19 cellular contexts compared by ENCODE assay signal in the genomic region with DNA sequence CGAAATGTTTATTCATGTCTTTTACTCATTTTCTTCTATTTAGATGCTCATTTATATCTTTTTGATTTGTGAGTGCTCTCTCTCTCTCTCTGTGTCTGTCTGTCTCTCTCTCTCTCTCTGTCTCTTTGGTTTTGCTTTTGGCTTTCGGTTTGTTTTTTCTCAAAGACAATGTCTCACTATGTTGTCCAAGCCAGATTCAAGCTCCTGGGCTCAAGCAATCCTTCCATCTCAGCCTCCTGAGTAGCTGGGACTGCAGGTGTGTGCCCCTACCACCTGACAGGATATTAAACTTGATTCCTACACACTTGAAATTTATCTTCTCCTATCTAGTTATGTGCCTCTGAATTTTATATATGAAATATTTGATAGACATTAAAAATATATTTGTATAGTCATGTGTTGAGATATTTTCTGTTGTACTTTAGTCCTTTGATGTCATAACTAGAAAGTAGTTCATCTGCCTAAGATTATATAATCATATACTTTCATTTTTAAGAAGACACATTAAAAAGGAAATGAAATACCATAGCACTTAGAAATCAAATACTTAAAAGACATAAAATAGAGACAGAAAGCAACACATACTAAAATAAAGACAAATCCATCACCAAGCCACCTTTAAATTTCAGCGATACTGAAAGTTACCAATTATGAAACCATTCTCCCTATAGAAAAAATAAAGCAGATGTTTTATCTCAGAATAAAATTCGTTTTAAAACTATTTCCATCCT.
DNase-seq lines count a peak whose midpoint lies in the region; ATAC-seq and TF ChIP-seq lines count a peak whose summit lies in the region.
"Had no signal": no experiment of that assay in that cellular context is flagged by ENCODE, and none has a peak within 500 bp of the region (broad histone marks: within the 10 kb centered on the region; RNA-seq: fewer than 3 reads in every experiment).

No MANE protein-coding gene starts in this region.

- H3K9me3 ChIP-seq in thymus (ENCODE audit: control insufficient read depth) = no peaks in the 10 kb centered on the region
- H3K9me3 ChIP-seq: neutrophil, uterus had no signal

- no peak overlapping the region for H3K4me3 ChIP-seq in thymus (ENCODE audit: low read length)
- H3K4me3 ChIP-seq: uterus had no signal

- peak overlapping the region; percentile 73 for H3K27ac ChIP-seq in thymus (ENCODE audit: low read depth)
- H3K27ac ChIP-seq: neutrophil, uterus had no signal

- peak overlapping the region; percentile 49 for H3K4me3 Mint-ChIP-seq in stimulated activated naive CD8-positive, alpha-beta T cell treated with anti-CD3 and anti-CD28 coated beads, Interleukin-15, Interleukin-2, amounts not matched to agents 100 ng/mL and 50 ng/mL, for 24 hours
- H3K4me3 Mint-ChIP-seq in activated T-helper 17 cell treated with anti-CD3 and anti-CD28 coated beads, Interleukin-2, amount 50 U/mL, for 72 hours = peak overlapping the region; percentile 29
- no peak overlapping the region for H3K4me3 Mint-ChIP-seq in WTC11
- H3K4me3 Mint-ChIP-seq: dendritic cell treated with granulocyte-macrophage colony-stimulating factor and Interleukin-4, amounts not matched to agents 40 ng/mL and 50 ng/mL, for 4 days had no signal

- H3K36me3 Mint-ChIP-seq in stimulated activated naive CD8-positive, alpha-beta T cell treated with anti-CD3 and anti-CD28 coated beads, Interleukin-15, Interleukin-2, amounts not matched to agents 100 ng/mL and 50 ng/mL, for 24 hours (ENCODE audit: low read depth) = no peaks in the 10 kb centered on the region
- H3K36me3 Mint-ChIP-seq in activated T-helper 17 cell treated with anti-CD3 and anti-CD28 coated beads, Interleukin-2, amount 50 U/mL, for 72 hours (ENCODE audit: low read depth) = no peaks in the 10 kb centered on the region
- no peaks in the 10 kb centered on the region for H3K36me3 Mint-ChIP-seq in WTC11

- H3K4me1 ChIP-seq in thymus (ENCODE audit: control insufficient read depth, insufficient read depth, low read length) = peaks cover 25% of the 10 kb centered on the region
- H3K4me1 ChIP-seq: uterus had no signal

- CTCF ChIA-PET in WTC11 (lab: Charles Lee) = no interaction called here

- H3K9me3 Mint-ChIP-seq in stimulated activated naive CD8-positive, alpha-beta T cell treated with anti-CD3 and anti-CD28 coated beads, Interleukin-15, Interleukin-2, amounts not matched to agents 100 ng/mL and 50 ng/mL, for 24 hours = no peaks in the 10 kb centered on the region
- H3K9me3 Mint-ChIP-seq in activated T-helper 17 cell treated with anti-CD3 and anti-CD28 coated beads, Interleukin-2, amount 50 U/mL, for 72 hours = no peaks in the 10 kb centered on the region
- H3K9me3 Mint-ChIP-seq in WTC11 = no peaks in the 10 kb centered on the region

- H3K27me3 ChIP-seq in thymus (ENCODE audit: control insufficient read depth, insufficient read depth) = no peaks in the 10 kb centered on the region
- H3K27me3 ChIP-seq: uterus had no signal

- TF ChIP-seq CTCF in WTC11 (IDR thresholded peaks at IDR 0.05) = no peak

- WGBS in thymus = 80% methylated on average over 4 of the region's 4 CpGs

- H3K36me3 ChIP-seq in thymus (ENCODE audit: control insufficient read depth, insufficient read depth) = no peaks in the 10 kb centered on the region
- H3K36me3 ChIP-seq: neutrophil, uterus had no signal

- POLR2A ChIA-PET in WTC11 (lab: Charles Lee) = no interaction called here

- no peak for DNase-seq in stimulated activated naive CD8-positive, alpha-beta T cell treated with anti-CD3 and anti-CD28 coated beads, Interleukin-15, Interleukin-2, amounts not matched to agents 100 U/mL and 50 U/mL, for 24 hours
- no peak for DNase-seq in MV-4-11 (lab: John Stamatoyannopoulos, UW)
- DNase-seq in WTC11 (ENCODE audit: low spot score) = no peak
- DNase-seq in kidney glomerular epithelial cell (lab: John Stamatoyannopoulos, UW) = no peak
- DNase-seq: DMS153; GOT3; IMR-90; mesenchymal stem cell; NCI-H1092 treated with DMSO at 0.1 percent for 48 hours; NCI-H2227 treated with DMSO at 0.1 percent for 48 hours; stimulated activated CD4-positive, alpha-beta T cell treated with anti-CD3 and anti-CD28 coated beads, Interleukin-4, amount 100 ng/mL, for 24 hours; uterus had no signal

- H3K4me1 Mint-ChIP-seq in stimulated activated naive CD8-positive, alpha-beta T cell treated with anti-CD3 and anti-CD28 coated beads, Interleukin-15, Interleukin-2, amounts not matched to agents 100 ng/mL and 50 ng/mL, for 24 hours (ENCODE audit: low read depth) = peaks cover 60% of the 10 kb centered on the region
- H3K4me1 Mint-ChIP-seq in activated T-helper 17 cell treated with anti-CD3 and anti-CD28 coated beads, Interleukin-2, amount 50 U/mL, for 72 hours = peaks cover 40% of the 10 kb centered on the region
- H3K4me1 Mint-ChIP-seq in WTC11 = peaks cover 31% of the 10 kb centered on the region

- ATAC-seq in stimulated activated naive CD8-positive, alpha-beta T cell treated with anti-CD3 and anti-CD28 coated beads, Interleukin-15, Interleukin-2, amounts not matched to agents 100 U/mL and 50 U/mL, for 24 hours = no peak
- ATAC-seq in HG03521 (IDR thresholded peaks at IDR 0.05; ENCODE audit: unreplicated experiment) (peak; percentile 33), WTC11 (no peak)
- ATAC-seq in activated T-helper 17 cell treated with anti-CD3 and anti-CD28 coated beads, Interleukin-2, amount 50 U/mL, for 72 hours (replicated peaks) = no peak
- ATAC-seq: sciatic nerve had no signal

- H3K27ac Mint-ChIP-seq in stimulated activated naive CD8-positive, alpha-beta T cell treated with anti-CD3 and anti-CD28 coated beads, Interleukin-15, Interleukin-2, amounts not matched to agents 100 ng/mL and 50 ng/mL, for 24 hours = no peak overlapping the region
- peak overlapping the region; percentile 10 for H3K27ac Mint-ChIP-seq in activated T-helper 17 cell treated with anti-CD3 and anti-CD28 coated beads, Interleukin-2, amount 50 U/mL, for 72 hours
- no peak overlapping the region for H3K27ac Mint-ChIP-seq in WTC11

- no peaks in the 10 kb centered on the region for H3K27me3 Mint-ChIP-seq in stimulated activated naive CD8-positive, alpha-beta T cell treated with anti-CD3 and anti-CD28 coated beads, Interleukin-15, Interleukin-2, amounts not matched to agents 100 ng/mL and 50 ng/mL, for 24 hours
- no peaks in the 10 kb centered on the region for H3K27me3 Mint-ChIP-seq in activated T-helper 17 cell treated with anti-CD3 and anti-CD28 coated beads, Interleukin-2, amount 50 U/mL, for 72 hours
- no peaks in the 10 kb centered on the region for H3K27me3 Mint-ChIP-seq in WTC11 (ENCODE audit: low read depth)

TF ChIP-seq in WTC11, 78 proteins besides CTCF, POLR2A, EP300 and RAD21:
- TF ChIP-seq, protein P1, sequence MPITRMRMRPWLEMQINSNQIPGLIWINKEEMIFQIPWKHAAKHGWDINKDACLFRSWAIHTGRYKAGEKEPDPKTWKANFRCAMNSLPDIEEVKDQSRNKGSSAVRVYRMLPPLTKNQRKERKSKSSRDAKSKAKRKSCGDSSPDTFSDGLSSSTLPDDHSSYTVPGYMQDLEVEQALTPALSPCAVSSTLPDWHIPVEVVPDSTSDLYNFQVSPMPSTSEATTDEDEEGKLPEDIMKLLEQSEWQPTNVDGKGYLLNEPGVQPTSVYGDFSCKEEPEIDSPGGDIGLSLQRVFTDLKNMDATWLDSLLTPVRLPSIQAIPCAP (CRISPR knock-in tag; IDR thresholded peaks at IDR 0.05) = no peak
- TF ChIP-seq NFE2L1 (CRISPR knock-in tag; IDR thresholded peaks at IDR 0.05) (no peak), ZNF219 (CRISPR knock-in tag; IDR thresholded peaks at IDR 0.05; ENCODE audit: borderline replicate concordance) (no peak)
